In genomic region chr9:136484153-136485048, GRCh38 we compare ENCODE assay signal across 8 cellular contexts. TPM values are rescaled to one million over a fixed set of nuclear protein-coding genes. Genes with fewer than 3 reads are reported as not detected.
DNase-seq lines count a peak whose midpoint lies in the region; ATAC-seq and TF ChIP-seq lines count a peak whose summit lies in the region.

No MANE protein-coding gene starts in this region.

- peak overlapping the region; percentile 68; the same call in 1 of the 2 replicates for H2AFZ ChIP-seq in SK-N-SH (ENCODE audit: low read depth)
- no peak overlapping the region for H2AFZ ChIP-seq in neural cell (ENCODE audit: low read depth, low read length)

- H3K9me3 Mint-ChIP-seq in endothelial cell (ENCODE audit: unreplicated experiment) = no peaks in the 10 kb centered on the region

- H3K36me3 ChIP-seq in SK-N-SH (replicated peaks in 1 of 2; ENCODE audit: control insufficient read depth in 1 of 2, insufficient read depth in 2 of 2, low read length in 1 of 2) (no peaks in the 10 kb centered on the region), neural cell (ENCODE audit: insufficient read depth, low read length) (no peaks in the 10 kb centered on the region)

- H4K20me1 ChIP-seq in SK-N-SH (ENCODE audit: insufficient read depth) = peaks cover 27% of the 10 kb centered on the region
- H4K20me1 ChIP-seq in neural cell (ENCODE audit: insufficient read depth) = peaks cover 4% of the 10 kb centered on the region

- no peaks in the 10 kb centered on the region for H3K9me2 ChIP-seq in SK-N-SH
- H3K9me2 ChIP-seq in neural cell (ENCODE audit: insufficient read depth, low read length) = no peaks in the 10 kb centered on the region

- peaks cover 0 to 22% of the 10 kb centered on the region in 2 experiments; a peak in 2 of 4 replicates for H3K4me1 ChIP-seq in SK-N-SH (ENCODE audit: control insufficient read depth in 1 of 2, insufficient read depth in 2 of 2, low read depth in 1 of 2, low read length in 1 of 2)

- H3K4me3 Mint-ChIP-seq in endothelial cell (ENCODE audit: unreplicated experiment) = peak overlapping the region; percentile 42

- H3F3A ChIP-seq in SK-N-SH (replicated peaks; ENCODE audit: insufficient read depth) (peaks cover 4% of the 10 kb centered on the region), neural cell (ENCODE audit: insufficient read depth, low read length, poor library complexity, severe bottlenecking) (no peaks in the 10 kb centered on the region)

- TF ChIP-seq CTCF in 22Rv1 (IDR thresholded peaks at IDR 0.05) (no peak), GM12875 (IDR thresholded peaks at IDR 0.05; ENCODE audit: borderline replicate concordance, insufficient read depth, low read depth, low read length) (no peak), SK-N-SH (IDR thresholded peaks at IDR 0.05) (no peak), endothelial cell (IDR thresholded peaks at IDR 0.05; ENCODE audit: unreplicated experiment) (no peak), neural cell (IDR thresholded peaks at IDR 0.05; ENCODE audit: poor library complexity, severe bottlenecking) (no peak)

- ATAC-seq in GM18868 (IDR thresholded peaks at IDR 0.05; ENCODE audit: unreplicated experiment) (no peak), HG03354 (IDR thresholded peaks at IDR 0.05; ENCODE audit: poor library complexity, severe bottlenecking, unreplicated experiment) (no peak), HG03460 (IDR thresholded peaks at IDR 0.05; ENCODE audit: unreplicated experiment) (no peak)

- H3K79me2 ChIP-seq in SK-N-SH (ENCODE audit: insufficient read depth) (peaks cover 34% of the 10 kb centered on the region), neural cell (replicated peaks; ENCODE audit: insufficient read depth, low read length) (peaks cover 22% of the 10 kb centered on the region)

- POLR2A ChIA-PET in SK-N-SH (lab: Yijun Ruan, JAX) = interaction anchor here (0.7 to 2.4 kb wide), 4 partner anchors 11 to 147 kb away, joined by 3 to 8 read pairs (median 3); no protein-coding TSS in a partner anchor

- H3K4me3 ChIP-seq in GM12875 (ENCODE audit: low read depth, low read length) (peak overlapping the region; percentile 60), SK-N-SH (ENCODE audit: low read depth in 2 of 2, low read length in 1 of 2) (peak overlapping the region; percentile 75 to 78), neural cell (ENCODE audit: low read length) (peak overlapping the region; percentile 70)

- CTCF ChIA-PET in SK-N-SH (lab: Yijun Ruan, JAX) = interaction anchor here (0.7 to 8.2 kb wide), 48 partner anchors 9 to 298 kb away, joined by 3 to 320 read pairs (median 5); no protein-coding TSS in a partner anchor

- DNase-seq in SK-N-SH (no peak), endothelial cell (ENCODE audit: low spot score) (no peak)

- peaks cover 22% of the 10 kb centered on the region for H3K4me1 Mint-ChIP-seq in endothelial cell (ENCODE audit: unreplicated experiment)

- no peaks in the 10 kb centered on the region for H3K27me3 ChIP-seq in SK-N-SH (ENCODE audit: insufficient read depth)
- H3K27me3 ChIP-seq in neural cell (ENCODE audit: insufficient read depth, low read depth, low read length) = no peaks in the 10 kb centered on the region

- H3K27ac Mint-ChIP-seq in endothelial cell (ENCODE audit: unreplicated experiment) = no peak overlapping the region

- TF ChIP-seq EP300 in SK-N-SH (IDR thresholded peaks at IDR 0.05; ENCODE audit: borderline replicate concordance in 1 of 2, low read depth in 1 of 2, low read length in 1 of 2) (no peak), neural cell (conservative IDR thresholded peaks at IDR 0.05; ENCODE audit: poor library complexity, severe bottlenecking) (no peak)

- H3K36me3 Mint-ChIP-seq in endothelial cell (ENCODE audit: low read depth, unreplicated experiment) = peaks cover 10% of the 10 kb centered on the region

- WGBS in SK-N-SH (ENCODE audit: low lambda C conversion rate) = 8% methylated on average over 16 of the region's 59 CpGs

- H3K9ac ChIP-seq in SK-N-SH (peak overlapping the region; percentile 92), neural cell (ENCODE audit: low read length) (peak overlapping the region; percentile 86)

- H3K4me2 ChIP-seq in SK-N-SH (peak overlapping the region; percentile 100), neural cell (ENCODE audit: low read length) (peak overlapping the region; percentile 62)

- peaks cover 18% of the 10 kb centered on the region for H3K27me3 Mint-ChIP-seq in endothelial cell (ENCODE audit: unreplicated experiment)

- no peaks in the 10 kb centered on the region for H3K9me3 ChIP-seq in SK-N-SH
- H3K9me3 ChIP-seq in neural cell (ENCODE audit: low read length) = no peaks in the 10 kb centered on the region

- H3K27ac ChIP-seq in 22Rv1 (peak overlapping the region; percentile 97), SK-N-SH (ENCODE audit: low read depth in 2 of 2, low read length in 1 of 2) (peak overlapping the region; percentile 99 to 100), neural cell (ENCODE audit: low read length) (peak overlapping the region; percentile 31)

- TF ChIP-seq RAD21 in SK-N-SH (IDR thresholded peaks at IDR 0.05; ENCODE audit: low read length) (no peak), neural cell (conservative IDR thresholded peaks at IDR 0.05) (no peak)

TF ChIP-seq in SK-N-SH, 30 proteins besides CTCF, POLR2A, EP300 and RAD21 (continues in another document):
- TF ChIP-seq FOXJ3 (CRISPR knock-in tag; IDR thresholded peaks at IDR 0.05) (no peak), POLR2AphosphoS5 (IDR thresholded peaks at IDR 0.05; ENCODE audit: low read depth, low read length) (no peak), RCOR1 (IDR thresholded peaks at IDR 0.05; ENCODE audit: low read length) (no peak), REST (IDR thresholded peaks at IDR 0.05; ENCODE audit: low read depth, low read length) (no peak), ELF1 (IDR thresholded peaks at IDR 0.05) (no peak)

TF ChIP-seq in neural cell, 6 proteins besides CTCF, POLR2A, EP300 and RAD21:
- TF ChIP-seq EZH2 (IDR thresholded peaks at IDR 0.05; ENCODE audit: borderline replicate concordance, insufficient read depth, low read length, poor library complexity, severe bottlenecking) = no peak
- no peak for TF ChIP-seq POLR2AphosphoS5 (IDR thresholded peaks at IDR 0.05)
- TF ChIP-seq MXI1 (conservative IDR thresholded peaks at IDR 0.05; ENCODE audit: poor library complexity, severe bottlenecking) = no peak
- TF ChIP-seq TAF1 (IDR thresholded peaks at IDR 0.05; ENCODE audit: low read depth) = no peak
- no peak for TF ChIP-seq REST (IDR thresholded peaks at IDR 0.05; ENCODE audit: borderline replicate concordance)
- TF ChIP-seq SMC3 (conservative IDR thresholded peaks at IDR 0.05; ENCODE audit: poor library complexity) = no peak
TF ChIP-seq in neural cell: peak in this region for 0.

RNA-seq across cellular contexts. Expression of gene SEC16A, which starts 1.6 kb away (rescaled TPM):
- polyA plus RNA-seq in SK-N-SH (2012; rRNA removed) (14.8 and 25.9 TPM in 2 replicates), neural cell (15.4 and 21.8 TPM in 2 replicates)
- 17.4 and 19.1 TPM in 2 replicates for polyA plus RNA-seq in SK-N-SH (2012; cell fraction: cytosol; rRNA removed)
- 87.5 and 96.8 TPM in 2 replicates for polyA plus RNA-seq in SK-N-SH (2012; cell fraction: nucleus; rRNA removed)
- 79.5 TPM for total RNA-seq in endothelial cell (ENCODE audit: unreplicated experiment)
- polyA minus RNA-seq in neural cell = 21.2 and 23.7 TPM in 2 replicates

RNA-seq across cellular contexts. Expression of gene INPP5E, which starts 44.8 kb away (rescaled TPM):
- polyA plus RNA-seq in SK-N-SH (2012; rRNA removed) (10.5 and 12.8 TPM in 2 replicates), neural cell (17.9 and 24.0 TPM in 2 replicates)
- 5.2 and 7.4 TPM in 2 replicates for polyA plus RNA-seq in SK-N-SH (2012; cell fraction: cytosol; rRNA removed)
- 47.7 and 56.9 TPM in 2 replicates for polyA plus RNA-seq in SK-N-SH (2012; cell fraction: nucleus; rRNA removed)
- 23.6 TPM for total RNA-seq in endothelial cell (ENCODE audit: unreplicated experiment)
- 16.4 and 20.2 TPM in 2 replicates for polyA minus RNA-seq in neural cell

Comparison
In these comparisons a context has a peak if more than half of its experiments do, and no peak if none do; other contexts are left out.
1. H3K27ac ChIP-seq: peak in every context shown above with its lines; median percentile 100 in SK-N-SH; 97 in 22Rv1; 31 in neural cell.